In genomic region chr16:85381738-85382592, GRCh38 we compare ENCODE assay signal across 13 cellular contexts.
DNase-seq lines count a peak whose midpoint lies in the region; ATAC-seq and TF ChIP-seq lines count a peak whose summit lies in the region.
"Had no signal": no experiment of that assay in that cellular context is flagged by ENCODE, and none has a peak within 500 bp of the region (broad histone marks: within the 10 kb centered on the region; RNA-seq: fewer than 3 reads in every experiment).

No MANE protein-coding gene starts in this region.

- in situ Hi-C loops in KBM-7 (cut with MboI; ENCODE audit: low pct_unique_long_range_greater_than_20kb, low sequenced_read_pairs) = no loop called here

- no peak for ATAC-seq in GM21786 (IDR thresholded peaks at IDR 0.05; ENCODE audit: unreplicated experiment)
- ATAC-seq in GM18858 (IDR thresholded peaks at IDR 0.05; ENCODE audit: unreplicated experiment) = no peak

- H3K4me1 Mint-ChIP-seq in glutamatergic neuron (ENCODE audit: low read depth, unreplicated experiment) = peaks cover 41% of the 10 kb centered on the region
- H3K4me1 Mint-ChIP-seq: activated naive CD8-positive, alpha-beta T cell treated with anti-CD3 and anti-CD28 coated beads for 36 hours had no signal

- DNase-seq in KBM-7 (peak; percentile 96), UCSD-AML1 (lab: John Stamatoyannopoulos, UW; ENCODE audit: unreplicated experiment) (peak; percentile 88), glutamatergic neuron (peak; percentile 60), retina (peak; percentile 67), dermis blood vessel endothelial cell (no peak)
- DNase-seq in stimulated activated CD4-positive, alpha-beta T cell treated with anti-CD3 and anti-CD28 coated beads, Interleukin-2, amount 100 ng/mL, for 24 hours = no peak
- DNase-seq: activated naive CD8-positive, alpha-beta T cell treated with anti-CD3 and anti-CD28 coated beads for 36 hours; NCI-H146; stimulated activated CD4-positive, alpha-beta T cell treated with anti-CD3 and anti-CD28 coated beads, Interleukin-15, amount 100 ng/mL, for 24 hours; T-helper 2 cell had no signal

- TF ChIP-seq CTCF in glutamatergic neuron (IDR thresholded peaks at IDR 0.05; ENCODE audit: partially characterized antibody, unreplicated experiment) = no peak

- H3K27ac Mint-ChIP-seq in glutamatergic neuron (ENCODE audit: unreplicated experiment) = peak overlapping the region; percentile 89
- H3K27ac Mint-ChIP-seq: activated naive CD8-positive, alpha-beta T cell treated with anti-CD3 and anti-CD28 coated beads for 36 hours had no signal

- H3K4me3 Mint-ChIP-seq in glutamatergic neuron (ENCODE audit: unreplicated experiment) = peak overlapping the region; percentile 69
- H3K4me3 Mint-ChIP-seq: activated naive CD8-positive, alpha-beta T cell treated with anti-CD3 and anti-CD28 coated beads for 36 hours; neural crest cell had no signal

- H3K9me3 Mint-ChIP-seq in glutamatergic neuron (ENCODE audit: unreplicated experiment) = peaks cover 12% of the 10 kb centered on the region
- H3K9me3 Mint-ChIP-seq: activated naive CD8-positive, alpha-beta T cell treated with anti-CD3 and anti-CD28 coated beads for 36 hours; neural crest cell had no signal

- peaks cover 13% of the 10 kb centered on the region for H3K27me3 Mint-ChIP-seq in glutamatergic neuron (ENCODE audit: unreplicated experiment)

- H3K36me3 Mint-ChIP-seq in glutamatergic neuron (ENCODE audit: unreplicated experiment) = peaks cover 4% of the 10 kb centered on the region
- H3K36me3 Mint-ChIP-seq: activated naive CD8-positive, alpha-beta T cell treated with anti-CD3 and anti-CD28 coated beads for 36 hours had no signal

Comparison
In these comparisons a context has a peak if more than half of its experiments do, and no peak if none do; other contexts are left out.
1. DNase-seq: peak in KBM-7 (single experiment), UCSD-AML1 (single experiment), glutamatergic neuron (single experiment) and retina (single experiment); none in dermis blood vessel endothelial cell (single experiment) and stimulated activated CD4-positive, alpha-beta T cell treated with anti-CD3 and anti-CD28 coated beads, Interleukin-2, amount 100 ng/mL, for 24 hours (0 of 2).